Comparison of ENCODE assay signal across 8 cellular contexts in the genomic region with DNA sequence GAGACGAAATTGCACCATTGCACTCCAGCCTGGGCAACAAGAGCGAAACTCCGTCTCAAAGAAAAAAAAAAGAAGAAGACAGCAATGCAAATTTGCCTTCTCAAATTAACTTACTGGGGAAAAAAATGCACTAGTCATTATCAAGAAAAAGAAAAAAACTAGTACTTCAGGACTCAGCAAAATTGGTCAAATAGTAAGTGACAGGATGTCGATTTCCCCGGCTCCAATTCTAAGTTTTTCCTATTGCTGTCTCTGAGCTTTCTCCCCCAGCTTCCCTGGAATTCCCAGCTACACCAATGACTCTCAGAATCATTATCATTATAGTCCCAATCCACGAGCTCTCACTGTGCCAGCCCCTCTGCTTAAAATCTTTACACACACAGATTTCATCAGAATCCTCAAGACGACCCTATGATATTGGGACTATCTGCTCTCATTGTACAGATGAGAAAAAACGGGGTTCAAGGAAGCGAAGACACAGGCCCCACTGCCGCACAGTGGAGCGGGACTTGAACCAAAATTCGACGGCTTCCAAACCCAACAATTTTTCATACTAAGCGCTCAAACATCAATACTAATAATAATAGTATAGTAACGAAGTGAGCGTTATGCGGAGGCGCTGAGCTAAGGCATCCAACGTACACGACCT. TPM values are rescaled to one million over a fixed set of nuclear protein-coding genes. Genes with fewer than 3 reads are reported as not detected.
DNase-seq lines count a peak whose midpoint lies in the region; ATAC-seq, FAIRE-seq and TF ChIP-seq lines count a peak whose summit lies in the region.

No MANE protein-coding gene starts in this region.

- peak overlapping the region; percentile 73; the same call in 1 of the 2 replicates for H2AFZ ChIP-seq in OCI-LY7 (ENCODE audit: low read length)

- TF ChIP-seq EP300 in esophagus muscularis mucosa (IDR thresholded peaks at IDR 0.05) = no peak

- no peaks in the 10 kb centered on the region for H3K9me2 ChIP-seq in OCI-LY7 (ENCODE audit: insufficient read depth, low read length)

- CTCF ChIA-PET in OCI-LY7 (lab: Charles Lee; ENCODE audit: unreplicated experiment) = no interaction called here

- no peaks in the 10 kb centered on the region for H4K20me1 ChIP-seq in OCI-LY7 (ENCODE audit: insufficient read depth, low read length)

- TF ChIP-seq POLR2A in esophagus muscularis mucosa (IDR thresholded peaks at IDR 0.05; ENCODE audit: low read depth) = no peak

- no peak for ATAC-seq in psoas muscle
- ATAC-seq in GM18873 (IDR thresholded peaks at IDR 0.05; ENCODE audit: low FRiP score, unreplicated experiment) = no peak

- POLR2A ChIA-PET in OCI-LY7 (lab: Charles Lee) = interaction anchor here (0.5 to 2.1 kb wide), 6 partner anchors 9 to 913 kb away, joined by 3 to 5 read pairs (median 4); no protein-coding TSS in a partner anchor

- peaks cover 23% of the 10 kb centered on the region for H3K79me2 ChIP-seq in OCI-LY7 (ENCODE audit: insufficient read depth, low read depth, low read length)

- H3K27me3 ChIP-seq in esophagus muscularis mucosa (no peaks in the 10 kb centered on the region), psoas muscle (ENCODE audit: insufficient read depth in 3 of 3, low read length in 2 of 3) (no peaks in the 10 kb centered on the region)

- no peaks in the 10 kb centered on the region for H3K9me3 ChIP-seq in OCI-LY7 (ENCODE audit: low read length)
- H3K9me3 ChIP-seq in esophagus muscularis mucosa = no peaks in the 10 kb centered on the region
- H3K9me3 ChIP-seq in psoas muscle = no peaks in the 10 kb centered on the region

- peak overlapping the region; percentile 58 for H3K27ac ChIP-seq in OCI-LY7 (ENCODE audit: low read depth, low read length, poor library complexity, severe bottlenecking)
- peak overlapping the region; percentile 71 to 86 (median 79) for H3K27ac ChIP-seq in esophagus muscularis mucosa (replicated peaks in 1 of 4)
- H3K27ac ChIP-seq in psoas muscle = peak overlapping the region; percentile 94

- H3K36me3 ChIP-seq in OCI-LY7 (ENCODE audit: insufficient read depth, low read length) (peaks cover 9% of the 10 kb centered on the region; the same call in 1 of the 2 replicates), esophagus muscularis mucosa (peaks cover 0 to 4% (median 0%) of the 10 kb centered on the region in 4 donors), psoas muscle (ENCODE audit: insufficient read depth in 1 of 2, low read depth in 1 of 2) (no peaks in the 10 kb centered on the region)

- FAIRE-seq in GM19239 (lab: Jason Lieb, UNC) = peak; percentile 8

- H3K4me3 ChIP-seq in OCI-LY7 (ENCODE audit: low read depth, low read length, poor library complexity, severe bottlenecking) (peak overlapping the region; percentile 95), esophagus muscularis mucosa (peak overlapping the region; percentile 63 to 90 (median 70)), psoas muscle (peak overlapping the region; percentile 85)

- TF ChIP-seq CTCF in OCI-LY7 (conservative IDR thresholded peaks at IDR 0.05; ENCODE audit: low read length) = 0 out of 2 replicates have a peak, but pooled peaks have one; percentile 14
- TF ChIP-seq CTCF in esophagus muscularis mucosa (IDR thresholded peaks at IDR 0.05) = no peak
- TF ChIP-seq CTCF in psoas muscle (IDR thresholded peaks at IDR 0.05) = no peak

- H3K4me2 ChIP-seq in OCI-LY7 (ENCODE audit: low read length) = peak overlapping the region; percentile 93

- H3K4me1 ChIP-seq in OCI-LY7 (ENCODE audit: insufficient read depth, low read length, poor library complexity, severe bottlenecking) = peaks cover 13% of the 10 kb centered on the region
- peaks cover 15 to 55% (median 37%) of the 10 kb centered on the region in 4 donors for H3K4me1 ChIP-seq in esophagus muscularis mucosa
- H3K4me1 ChIP-seq in psoas muscle = peaks cover 20% of the 10 kb centered on the region

- no peak for DNase-seq in GM19239 (ENCODE audit: insufficient read length, low spot score)
- peak; percentile 12 for DNase-seq in OCI-LY7 (ENCODE audit: low spot score)
- DNase-seq in esophagus muscularis mucosa (ENCODE audit: extremely low spot score) = no peak
- DNase-seq in psoas muscle = no peak
- DNase-seq in posterior vena cava (ENCODE audit: low spot score) = no peak
- DNase-seq in NCI-H1048 (lab: John Stamatoyannopoulos, UW) = no peak
- no peak for DNase-seq in stimulated activated CD4-positive, alpha-beta T cell treated with anti-CD3 and anti-CD28 coated beads, Interleukin-4, amount 100 ng/mL, for 1 hour

- 17% methylated on average over 20 of the region's 20 CpGs for WGBS in esophagus muscularis mucosa
- WGBS in psoas muscle, 3 donors = 15 to 17% (median 15%) methylated on average over 20 of the region's 20 CpGs

- BruUV-seq in OCI-LY7 (replicated peaks; lab: Mats Ljungman, UMichigan) = TSS peak; percentile 90

- intact Hi-C loops in OCI-LY7 (cut with micrococcal nuclease; ENCODE audit: unreplicated experiment) (loop anchor here (1.0 to 5.0 kb wide), 5 partner anchors 18 to 257 kb away; a partner anchor contains a TSS), esophagus muscularis mucosa (cut with DNase I) (no loop called here), psoas muscle (cut with DNase I) (loop anchor here in 1 of 2 donors (5.0 kb wide), 1 partner anchor 95 kb away; a partner anchor contains a TSS), posterior vena cava (cut with DNase I) (loop anchor here in 1 of 2 donors (10.0 kb wide), 1 partner anchor 97 kb away; a partner anchor contains a TSS)

RNA-seq across cellular contexts. Expression of a gene that starts 0.6 kb away (rescaled TPM):
- 10.0 and 15.6 TPM in 2 replicates for total RNA-seq in OCI-LY7 (2014; rRNA removed; shearing (Covaris generic))
- total RNA-seq in OCI-LY7 (2022) (28.9 and 33.8 TPM in 2 replicates), esophagus muscularis mucosa (10 to 100 TPM; 17.9 to 42.6 (median 26.8) TPM), psoas muscle (100 to 1,000 TPM; 220 to 299 (median 285) TPM), posterior vena cava (10 to 100 TPM; 13.2 to 16.9 TPM)
- polyA plus RNA-seq in psoas muscle = 100 to 1,000 TPM; 368 to 436 (median 429) TPM

RNA-seq across cellular contexts. Expression of a gene that starts 0.9 kb away (rescaled TPM):
- 84.0 and 109 TPM in 2 replicates for total RNA-seq in OCI-LY7 (2014; rRNA removed; shearing (Covaris generic))
- total RNA-seq in OCI-LY7 (2022) = 111 and 114 TPM in 2 replicates
- total RNA-seq in esophagus muscularis mucosa = 100 to 1,000 TPM; 206 to 280 (median 223) TPM
- 100 to 1,000 TPM in 1 of 4 donors, 10 to 100 TPM in 3; 77.8 to 116 (median 85.0) TPM for total RNA-seq in psoas muscle
- polyA plus RNA-seq in psoas muscle = 10 to 100 TPM; 60.2 to 87.3 (median 64.9) TPM
- total RNA-seq in posterior vena cava = 100 to 1,000 TPM; 153 to 281 TPM

RNA-seq across cellular contexts. Expression of a gene that starts 42.4 kb away (rescaled TPM):
- total RNA-seq in OCI-LY7 (2014; rRNA removed; shearing (Covaris generic)) = not detected in 2 replicates
- total RNA-seq in OCI-LY7 (2022) = not detected in 2 replicates
- under 1 TPM; under 0.01 to 0.63 (median 0.42) TPM for total RNA-seq in esophagus muscularis mucosa
- under 1 TPM in 2 of 4 donors, not detected in 2; 0.08 to 0.11 TPM for total RNA-seq in psoas muscle
- polyA plus RNA-seq in psoas muscle = under 1 TPM in 1 of 3 donors, not detected in 2; 0.03 TPM
- under 1 TPM in 1 of 2 donors, not detected in 1; 0.29 TPM for total RNA-seq in posterior vena cava

Comparison
In these comparisons a context has a peak if more than half of its experiments do, and no peak if none do; other contexts are left out.
1. RNA of a gene that starts 0.6 kb away (total RNA-seq): 220 to 299 TPM in psoas muscle; 10.0 to 33.8 TPM in OCI-LY7, 17.9 to 42.6 TPM in esophagus muscularis mucosa and 13.2 to 16.9 TPM in posterior vena cava; every median in the first group is over 4 times any median in the second.
2. Peak in every context shown above with its lines, with median percentiles within 50 percentile points of each other: H3K27ac ChIP-seq and H3K4me3 ChIP-seq.